In genomic region chr16:84141143-84141670, GRCh38 we compare ENCODE assay signal across 8 cellular contexts.
DNase-seq lines count a peak whose midpoint lies in the region; ATAC-seq and TF ChIP-seq lines count a peak whose summit lies in the region.
"Had no signal": no experiment of that assay in that cellular context is flagged by ENCODE, and none has a peak within 500 bp of the region (broad histone marks: within the 10 kb centered on the region; RNA-seq: fewer than 3 reads in every experiment).

No MANE protein-coding gene starts in this region.

- no peaks in the 10 kb centered on the region for H3K9me2 ChIP-seq in OCI-LY1 (ENCODE audit: low read depth, low read length)

- DNase-seq in 8988T (peak; percentile 67), DND-41 (peak; percentile 44)
- DNase-seq: left ventricle myocardium superior, NCI-H226 had no signal

- H3K36me3 ChIP-seq in DND-41 (ENCODE audit: insufficient read depth, low read length), result peaks cover 5% of the 10 kb centered on the region
- no peaks in the 10 kb centered on the region; the same call in 1 of the 2 replicates for H3K36me3 ChIP-seq in OCI-LY1 (ENCODE audit: insufficient read depth, low read length)

- H3K4me1 ChIP-seq in DND-41 (ENCODE audit: insufficient read depth, low read length) (peaks cover 84% of the 10 kb centered on the region), OCI-LY1 (ENCODE audit: insufficient read depth, low read length, severe bottlenecking) (peaks cover 43% of the 10 kb centered on the region)

- H3K9me3 ChIP-seq in DND-41 (ENCODE audit: insufficient read depth, low read length, severe bottlenecking) (no peaks in the 10 kb centered on the region), OCI-LY1 (ENCODE audit: low read length) (no peaks in the 10 kb centered on the region)

- TF ChIP-seq CTCF in DND-41 (IDR thresholded peaks at IDR 0.05; ENCODE audit: borderline replicate concordance, extremely low read depth, low read length, poor library complexity, severe bottlenecking), result peak; percentile 52
- peak; percentile 79 for TF ChIP-seq CTCF in OCI-LY1 (IDR thresholded peaks at IDR 0.05; ENCODE audit: low read length)

- no peak overlapping the region for H3K9ac ChIP-seq in DND-41 (ENCODE audit: low read depth, low read length)
- no peak overlapping the region for H3K9ac ChIP-seq in OCI-LY1 (ENCODE audit: low read length)

- H4K20me1 ChIP-seq in DND-41 (ENCODE audit: insufficient read depth, low read length) (peaks cover 47% of the 10 kb centered on the region), OCI-LY1 (ENCODE audit: insufficient read depth, low read length) (no peaks in the 10 kb centered on the region)

- H3K4me3 ChIP-seq in DND-41 (ENCODE audit: low read depth in 1 of 2, low read length in 2 of 2) (no peak overlapping the region), OCI-LY1 (ENCODE audit: low read depth, low read length, poor library complexity, severe bottlenecking) (no peak overlapping the region)

- no peaks in the 10 kb centered on the region for H3F3A ChIP-seq in OCI-LY1 (ENCODE audit: insufficient read depth, low read length)

- H3K27me3 ChIP-seq in DND-41 (ENCODE audit: insufficient read depth, low read length, poor library complexity) (no peaks in the 10 kb centered on the region), OCI-LY1 (ENCODE audit: insufficient read depth, low read length) (no peaks in the 10 kb centered on the region)

- H2AFZ ChIP-seq in DND-41 (ENCODE audit: low read depth, low read length) (no peak overlapping the region), OCI-LY1 (ENCODE audit: low read length) (no peak overlapping the region)

- H3K79me2 ChIP-seq in DND-41 (ENCODE audit: insufficient read depth, low read length), result peaks cover 84% of the 10 kb centered on the region
- no peaks in the 10 kb centered on the region for H3K79me2 ChIP-seq in OCI-LY1 (ENCODE audit: insufficient read depth, low read length)

- H3K4me2 ChIP-seq in DND-41 (ENCODE audit: insufficient read depth, low read length) (peak overlapping the region; percentile 33; the same call in 1 of the 2 replicates), OCI-LY1 (ENCODE audit: low read length) (peak overlapping the region; percentile 49; the same call in 1 of the 2 replicates)

- H3K27ac ChIP-seq in DND-41 (ENCODE audit: low read length) (peak overlapping the region; percentile 39; the same call in 1 of the 2 replicates), OCI-LY1 (ENCODE audit: low read depth, low read length, poor library complexity, severe bottlenecking) (peak overlapping the region; percentile 11)

- ATAC-seq in DND-41 (ENCODE audit: insufficient read depth, low read depth) (peak; percentile 22), GM18909 (IDR thresholded peaks at IDR 0.05; ENCODE audit: poor library complexity, unreplicated experiment) (no peak), HG02678 (IDR thresholded peaks at IDR 0.05; ENCODE audit: unreplicated experiment) (no peak), GM21529 (IDR thresholded peaks at IDR 0.05; ENCODE audit: unreplicated experiment) (no peak)
- ATAC-seq: left ventricle myocardium superior had no signal
